Comparison of ENCODE assay signal across 12 cellular contexts in the genomic region with DNA sequence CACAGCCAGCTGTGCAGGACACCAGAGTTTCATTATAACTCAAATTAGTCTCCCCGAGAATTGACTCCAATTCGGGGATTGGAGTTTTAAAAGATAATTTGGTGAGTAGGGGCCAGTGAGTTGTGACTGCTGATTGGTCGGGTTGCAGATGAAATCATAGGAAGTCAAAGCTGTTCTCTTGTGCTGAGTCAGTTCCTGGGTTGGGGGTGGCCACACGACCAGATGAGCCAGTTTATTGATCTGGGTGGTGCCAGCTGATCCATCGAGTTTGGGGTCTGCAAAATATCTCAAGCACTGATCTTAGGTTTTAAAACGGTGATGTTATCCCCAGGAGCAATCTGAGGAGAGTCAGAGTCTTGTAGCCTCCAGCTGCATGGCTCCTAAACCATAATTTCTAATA.
"Had no signal": no experiment of that assay in that cellular context is flagged by ENCODE, and none has a peak within 500 bp of the region (broad histone marks: within the 10 kb centered on the region; RNA-seq: fewer than 3 reads in every experiment).

No MANE protein-coding gene starts in this region.

- H3K4me3 ChIP-seq: transverse colon had no signal

- H3K27ac ChIP-seq: brain microvascular endothelial cell, transverse colon had no signal

- H3K36me3 Mint-ChIP-seq: activated naive CD8-positive, alpha-beta T cell treated with anti-CD3 and anti-CD28 coated beads for 36 hours had no signal

- H3K9me3 Mint-ChIP-seq: activated CD4-positive, alpha-beta memory T cell treated with anti-CD3 and anti-CD28 coated beads, Interleukin-2, amount 10 ng/mL, durations not matched to agents 7 days and 5 days; activated naive CD8-positive, alpha-beta T cell treated with anti-CD3 and anti-CD28 coated beads for 36 hours; endodermal cell; nephron progenitor cell; T-helper 1 cell treated with Interleukin-12 subunit alpha and Interleukin-12 subunit beta and Interleukin-4 antibody, amounts not matched to agents 30 μg/mL and 1 μg/mL, for 36 hours had no signal

- H3K27ac Mint-ChIP-seq: activated CD4-positive, alpha-beta memory T cell treated with anti-CD3 and anti-CD28 coated beads, Interleukin-2, amount 10 ng/mL, durations not matched to agents 7 days and 5 days; activated naive CD8-positive, alpha-beta T cell treated with anti-CD3 and anti-CD28 coated beads for 36 hours; endodermal cell; nephron progenitor cell; T-helper 1 cell treated with Interleukin-12 subunit alpha and Interleukin-12 subunit beta and Interleukin-4 antibody, amounts not matched to agents 30 μg/mL and 1 μg/mL, for 36 hours had no signal

- H3K4me3 Mint-ChIP-seq: activated CD4-positive, alpha-beta memory T cell treated with anti-CD3 and anti-CD28 coated beads, Interleukin-2, amount 10 ng/mL, durations not matched to agents 7 days and 5 days; activated naive CD8-positive, alpha-beta T cell treated with anti-CD3 and anti-CD28 coated beads for 36 hours; endodermal cell; nephron progenitor cell; T-helper 1 cell treated with Interleukin-12 subunit alpha and Interleukin-12 subunit beta and Interleukin-4 antibody, amounts not matched to agents 30 μg/mL and 1 μg/mL, for 36 hours had no signal

- H3K36me3 ChIP-seq: brain microvascular endothelial cell, transverse colon had no signal

- ATAC-seq: sciatic nerve had no signal

- H3K27me3 ChIP-seq: brain microvascular endothelial cell had no signal

- DNase-seq: activated effector memory CD4-positive, alpha-beta T cell treated with anti-CD3 and anti-CD28 coated beads, Interleukin-2, amount 50 U/mL, for 16 hours; activated naive CD8-positive, alpha-beta T cell treated with anti-CD3 and anti-CD28 coated beads for 36 hours; cerebellar nuclear complex; stimulated activated CD4-positive, alpha-beta T cell treated with anti-CD3 and anti-CD28 coated beads, Interleukin-12 subunit alpha, Interleukin-12 subunit beta, amount 100 ng/mL, for 4 hours; stimulated activated naive CD4-positive, alpha-beta T cell had no signal

- H3K9me3 ChIP-seq: transverse colon had no signal
